21 cellular contexts compared by ENCODE assay signal in the genomic region with DNA sequence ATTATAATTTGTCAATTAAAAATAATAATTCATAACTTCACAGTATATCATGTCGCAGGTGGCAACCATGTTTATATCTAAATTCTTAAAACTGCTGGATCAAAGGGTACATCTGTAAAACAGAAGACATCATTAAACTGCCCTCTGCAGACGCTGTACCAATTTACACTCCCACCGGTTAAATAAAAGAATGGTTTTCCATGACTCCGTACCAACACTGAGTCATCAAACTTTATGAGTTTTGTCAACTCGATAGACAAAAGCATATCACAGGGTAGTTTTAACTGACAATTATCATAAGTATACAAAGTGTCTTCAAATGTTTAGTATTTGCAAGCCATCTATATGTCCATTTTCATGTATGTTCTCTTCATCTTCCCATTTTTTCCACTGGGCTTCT. TPM values are rescaled to one million over a fixed set of nuclear protein-coding genes. Genes with fewer than 3 reads are reported as not detected.
DNase-seq lines count a peak whose midpoint lies in the region; ATAC-seq lines count a peak whose summit lies in the region.
"Had no signal": no experiment of that assay in that cellular context is flagged by ENCODE, and none has a peak within 500 bp of the region (broad histone marks: within the 10 kb centered on the region; RNA-seq: fewer than 3 reads in every experiment).

No MANE protein-coding gene starts in this region.

- peak overlapping the region; percentile 47 for H3K27ac Mint-ChIP-seq in activated CD4-positive, alpha-beta T cell treated with anti-CD3 and anti-CD28 coated beads for 36 hours
- H3K27ac Mint-ChIP-seq: natural killer cell had no signal

- peaks cover 14% of the 10 kb centered on the region for H3K36me3 Mint-ChIP-seq in activated CD4-positive, alpha-beta T cell treated with anti-CD3 and anti-CD28 coated beads for 36 hours (ENCODE audit: low read depth)
- H3K36me3 Mint-ChIP-seq: natural killer cell had no signal

- H3K9me3 Mint-ChIP-seq in activated CD4-positive, alpha-beta T cell treated with anti-CD3 and anti-CD28 coated beads for 36 hours (ENCODE audit: low read depth): peaks cover 10% of the 10 kb centered on the region
- H3K9me3 Mint-ChIP-seq: natural killer cell had no signal

- CTCF ChIA-PET in activated CD4-positive, alpha-beta T cell treated with anti-CD3 and anti-CD28 coated beads for 36 hours (lab: Charles Lee): interaction anchor here (1.5 to 8.4 kb wide), 5 partner anchors 16 to 52 kb away, joined by 3 to 62 read pairs (median 7); no protein-coding TSS in a partner anchor

- POLR2A ChIA-PET in activated CD4-positive, alpha-beta T cell treated with anti-CD3 and anti-CD28 coated beads for 36 hours (lab: Charles Lee): no interaction called here

- H3K4me3 Mint-ChIP-seq in activated CD4-positive, alpha-beta T cell treated with anti-CD3 and anti-CD28 coated beads for 36 hours: no peak overlapping the region
- H3K4me3 Mint-ChIP-seq: natural killer cell had no signal

- no peak for ATAC-seq in activated CD4-positive, alpha-beta T cell treated with anti-CD3 and anti-CD28 coated beads for 36 hours
- ATAC-seq in left colon: peak; percentile 72
- no peak for ATAC-seq in left lobe of liver
- ATAC-seq: natural killer cell, psoas muscle had no signal

- H3K27me3 Mint-ChIP-seq in activated CD4-positive, alpha-beta T cell treated with anti-CD3 and anti-CD28 coated beads for 36 hours: no peaks in the 10 kb centered on the region

- H3K4me1 Mint-ChIP-seq in activated CD4-positive, alpha-beta T cell treated with anti-CD3 and anti-CD28 coated beads for 36 hours: peaks cover 64% of the 10 kb centered on the region

- intact Hi-C loops in activated CD4-positive, alpha-beta T cell treated with anti-CD3 and anti-CD28 coated beads for 36 hours (cut with DNase I, micrococcal nuclease): loop anchor here in 1 of 2 experiments (5.0 kb wide), 1 partner anchor 125 kb away; the partner anchor contains the start of gene ZYX
- intact Hi-C loops in left colon (cut with DNase I, micrococcal nuclease): no loop called here

- no peak for DNase-seq in activated CD4-positive, alpha-beta T cell treated with anti-CD3 and anti-CD28 coated beads for 36 hours
- DNase-seq in activated CD4-positive, alpha-beta T cell treated with anti-CD3 and anti-CD28 coated beads for 1 hour: no peak
- DNase-seq in NCI-H69 (lab: John Stamatoyannopoulos, UW) (peak; percentile 44), left colon (no peak), inferior parietal cortex (ENCODE audit: extremely low spot score) (no peak), left lobe of liver (ENCODE audit: low spot score) (no peak)
- DNase-seq: activated CD4-positive, alpha-beta T cell treated with anti-CD3 and anti-CD28 coated beads for 48 hours; activated T-cell treated with anti-CD3 and anti-CD28 coated beads, Interleukin-2, amount 50 U/mL, for 1 hour; adrenal gland; caudate nucleus; natural killer cell; NCI-H1694; psoas muscle; SHP77; stimulated activated CD4-positive, alpha-beta T cell treated with anti-CD3 and anti-CD28 coated beads, Interleukin-12 subunit alpha, Interleukin-12 subunit beta, amount 100 ng/mL, for 4 hours; stimulated activated naive CD4-positive, alpha-beta T cell treated with Interleukin-2 at 50 U/mL for 16 hours; upper lobe of left lung had no signal

RNA-seq across cellular contexts. Expression of gene GSTK1, which starts 5.7 kb away (rescaled TPM):
- 100 to 1,000 TPM; 176 to 219 TPM for total RNA-seq in activated CD4-positive, alpha-beta T cell treated with anti-CD3 and anti-CD28 coated beads for 36 hours
- total RNA-seq in left colon (100 to 1,000 TPM; 290 to 349 TPM), left lobe of liver (261 TPM)

RNA-seq across cellular contexts. Expression of gene TMEM139, which starts 27.3 kb away (rescaled TPM):
- 1 to 10 TPM; 1.2 to 2.3 TPM for total RNA-seq in activated CD4-positive, alpha-beta T cell treated with anti-CD3 and anti-CD28 coated beads for 36 hours
- total RNA-seq in left colon (10 to 100 TPM; 21.8 to 54.1 TPM), left lobe of liver (22.0 TPM)
- total RNA-seq: G401, natural killer cell had no signal

RNA-seq across cellular contexts. Expression of gene CASP2, which starts 30.6 kb away (rescaled TPM):
- 100 to 1,000 TPM in 1 of 2 experiments, 10 to 100 TPM in 1; 91.1 to 106 TPM for total RNA-seq in activated CD4-positive, alpha-beta T cell treated with anti-CD3 and anti-CD28 coated beads for 36 hours
- total RNA-seq in left colon (10 to 100 TPM; 29.9 to 39.4 TPM), left lobe of liver (8.4 TPM)

RNA-seq across cellular contexts. Expression of gene TAS2R40, which starts 35.7 kb away (rescaled TPM):
- total RNA-seq in activated CD4-positive, alpha-beta T cell treated with anti-CD3 and anti-CD28 coated beads for 36 hours: not detected
- total RNA-seq in left colon (not detected), left lobe of liver (not detected)
- total RNA-seq: adrenal gland; G401; GM12878; liver; natural killer cell; psoas muscle; T-helper 2 cell treated with Interferon-gamma antibody and Interleukin-4, amounts not matched to agents 100 ng/mL and 5 ng/mL, for 36 hours; upper lobe of left lung had no signal

RNA-seq across cellular contexts. Expression of gene CLCN1, which starts 58.4 kb away (rescaled TPM):
- under 1 TPM; 0.07 to 0.09 TPM for total RNA-seq in activated CD4-positive, alpha-beta T cell treated with anti-CD3 and anti-CD28 coated beads for 36 hours
- total RNA-seq in left colon (not detected), left lobe of liver (not detected)
- total RNA-seq: G401; GM12878; T-helper 2 cell treated with Interferon-gamma antibody and Interleukin-4, amounts not matched to agents 100 ng/mL and 5 ng/mL, for 36 hours had no signal
